In the genomic region with DNA sequence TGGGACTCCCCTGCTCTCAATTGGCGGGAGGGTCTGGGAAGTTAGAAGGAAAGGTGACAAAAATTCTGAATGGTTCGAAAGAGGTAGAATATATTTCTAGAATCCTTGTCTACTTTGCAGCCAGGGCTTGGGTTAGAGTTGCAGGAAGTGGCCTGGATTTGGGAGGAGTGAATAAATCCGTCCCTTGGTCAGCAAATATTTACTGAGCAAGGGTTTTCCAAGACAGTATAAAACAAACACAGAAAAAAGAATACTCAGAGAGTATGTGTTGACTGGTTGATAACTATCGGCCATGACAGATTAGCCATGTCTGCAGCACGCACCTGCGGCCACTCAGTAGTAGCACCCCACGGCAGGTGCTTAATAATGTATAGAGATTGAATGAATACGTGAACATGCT, we compare ENCODE assay signal across 14 cellular contexts. TPM values are rescaled to one million over a fixed set of nuclear protein-coding genes. Genes with fewer than 3 reads are reported as not detected.
DNase-seq lines count a peak whose midpoint lies in the region; ATAC-seq and TF ChIP-seq lines count a peak whose summit lies in the region.
"Had no signal": no experiment of that assay in that cellular context is flagged by ENCODE, and none has a peak within 500 bp of the region (broad histone marks: within the 10 kb centered on the region; RNA-seq: fewer than 3 reads in every experiment).

No MANE protein-coding gene starts in this region.

- H3K27me3 ChIP-seq in liver (ENCODE audit: control insufficient read depth in 4 of 4, insufficient read depth in 4 of 4, low read length in 3 of 4) (no peaks in the 10 kb centered on the region), breast epithelium (no peaks in the 10 kb centered on the region)

- no peaks in the 10 kb centered on the region for H3K9me3 Mint-ChIP-seq in activated CD4-positive, alpha-beta memory T cell treated with anti-CD3 and anti-CD28 coated beads, Interleukin-2, amount 10 ng/mL, durations not matched to agents 7 days and 5 days
- H3K9me3 Mint-ChIP-seq: stimulated activated naive B cell treated with anti-CD40 and anti-IgM and Interleukin-4, amounts not matched to agents 10 μg/mL and 1 μg/mL and 100 μg/mL, for 72 hours had no signal

- peaks cover 32% of the 10 kb centered on the region for H3K36me3 Mint-ChIP-seq in activated CD4-positive, alpha-beta memory T cell treated with anti-CD3 and anti-CD28 coated beads, Interleukin-2, amount 10 ng/mL, durations not matched to agents 7 days and 5 days (ENCODE audit: low read depth)

- POLR2A ChIA-PET in activated CD4-positive, alpha-beta memory T cell treated with anti-CD3 and anti-CD28 coated beads, Interleukin-2, amount 10 ng/mL, durations not matched to agents 7 days and 5 days (lab: Charles Lee), result interaction anchor here (1.6 to 14.0 kb wide), 6 partner anchors 10 to 208 kb away, joined by 3 to 153 read pairs (median 10); a partner anchor contains a TSS

- H3K4me1 ChIP-seq in liver (ENCODE audit: control insufficient read depth in 4 of 4, insufficient read depth in 4 of 4, low read length in 3 of 4) (peaks cover 10 to 87% (median 65%) of the 10 kb centered on the region in 4 donors), breast epithelium (peaks cover 0 to 7% of the 10 kb centered on the region in 2 donors)

- peak; percentile 47 for DNase-seq in NCI-H146 (lab: John Stamatoyannopoulos, UW)
- DNase-seq in NCI-H146 treated with DMSO at 0.1 percent for 48 hours (lab: John Stamatoyannopoulos, UW; ENCODE audit: unreplicated experiment), result no peak
- DNase-seq in DMS53 treated with DMSO at 0.1 percent for 48 hours (lab: John Stamatoyannopoulos, UW; ENCODE audit: unreplicated experiment), result peak; percentile 40
- DNase-seq in activated CD4-positive, alpha-beta memory T cell treated with anti-CD3 and anti-CD28 coated beads, Interleukin-2, amount 10 ng/mL, durations not matched to agents 7 days and 5 days, result no peak
- no peak for DNase-seq in NCI-H82 (lab: John Stamatoyannopoulos, UW)
- no peak for DNase-seq in breast epithelium (ENCODE audit: low spot score in 2 of 2)
- DNase-seq: GM23248; left cardiac atrium; NCI-H1436; stimulated activated naive B cell treated with anti-CD40 and anti-IgM and Interleukin-4, amounts not matched to agents 10 μg/mL and 1 μg/mL and 100 μg/mL, for 72 hours had no signal

- 37% methylated on average over 8 of the region's 8 CpGs for WGBS in liver

- H3K4me3 ChIP-seq in liver (ENCODE audit: low read depth in 1 of 3, low read length in 3 of 3) (no peak overlapping the region), breast epithelium (no peak overlapping the region)
- H3K4me3 ChIP-seq: GM23248, smooth muscle cell had no signal

- no peak for TF ChIP-seq POLR2A in breast epithelium (IDR thresholded peaks at IDR 0.05)

- H3K4me3 Mint-ChIP-seq in activated CD4-positive, alpha-beta memory T cell treated with anti-CD3 and anti-CD28 coated beads, Interleukin-2, amount 10 ng/mL, durations not matched to agents 7 days and 5 days, result peak overlapping the region; percentile 85
- H3K4me3 Mint-ChIP-seq: stimulated activated naive B cell treated with anti-CD40 and anti-IgM and Interleukin-4, amounts not matched to agents 10 μg/mL and 1 μg/mL and 100 μg/mL, for 72 hours had no signal

- intact Hi-C loops in breast epithelium (cut with DNase I; ENCODE audit: low total_unique reads), result no loop called here

- H3K9ac ChIP-seq in liver (ENCODE audit: low read depth in 1 of 2, low read length in 2 of 2), result no peak overlapping the region
- H3K9ac ChIP-seq: GM23248 had no signal

- TF ChIP-seq CTCF in liver (IDR thresholded peaks at IDR 0.05; ENCODE audit: low read depth, low read length, missing input control) (no peak), breast epithelium (IDR thresholded peaks at IDR 0.05) (no peak)

- peak overlapping the region; percentile 93 for H3K27ac Mint-ChIP-seq in activated CD4-positive, alpha-beta memory T cell treated with anti-CD3 and anti-CD28 coated beads, Interleukin-2, amount 10 ng/mL, durations not matched to agents 7 days and 5 days

- H3K27me3 Mint-ChIP-seq in activated CD4-positive, alpha-beta memory T cell treated with anti-CD3 and anti-CD28 coated beads, Interleukin-2, amount 10 ng/mL, durations not matched to agents 7 days and 5 days, result peaks cover 8% of the 10 kb centered on the region

- H3K36me3 ChIP-seq in liver (ENCODE audit: control insufficient read depth in 4 of 4, insufficient read depth in 3 of 4, low read depth in 1 of 4, low read length in 3 of 4) (peaks cover 0 to 3% (median 0%) of the 10 kb centered on the region in 4 donors), breast epithelium (no peaks in the 10 kb centered on the region)

- no peaks in the 10 kb centered on the region for H3K9me3 ChIP-seq in liver (ENCODE audit: control insufficient read depth in 4 of 4, low read length in 3 of 4)
- no peaks in the 10 kb centered on the region for H3K9me3 ChIP-seq in breast epithelium

- H3K27ac ChIP-seq in liver (ENCODE audit: low read depth in 1 of 2, low read length in 2 of 2), result peak overlapping the region; percentile 18 to 58
- no peak overlapping the region for H3K27ac ChIP-seq in breast epithelium
- H3K27ac ChIP-seq: GM23248 had no signal

- H3K4me1 Mint-ChIP-seq in activated CD4-positive, alpha-beta memory T cell treated with anti-CD3 and anti-CD28 coated beads, Interleukin-2, amount 10 ng/mL, durations not matched to agents 7 days and 5 days, result peaks cover 81% of the 10 kb centered on the region

- no peak for ATAC-seq in HG03378 (IDR thresholded peaks at IDR 0.05; ENCODE audit: unreplicated experiment)
- ATAC-seq: left cardiac atrium; Right ventricle myocardium inferior; stimulated activated naive B cell treated with anti-CD40 and anti-IgM and Interleukin-4, amounts not matched to agents 10 μg/mL and 1 μg/mL and 100 μg/mL, for 72 hours had no signal

- CTCF ChIA-PET in activated CD4-positive, alpha-beta memory T cell treated with anti-CD3 and anti-CD28 coated beads, Interleukin-2, amount 10 ng/mL, durations not matched to agents 7 days and 5 days (lab: Charles Lee), result interaction anchor here (0.5 to 2.2 kb wide), 2 partner anchors 9 to 60 kb away, joined by 6 to 12 read pairs; no protein-coding TSS in a partner anchor

- peak; percentile 29 to 48 for TF ChIP-seq RAD21 in liver (IDR thresholded peaks at IDR 0.05)

TF ChIP-seq in liver, 16 proteins besides CTCF, POLR2A, EP300 and RAD21 (continues in another document):
- TF ChIP-seq EGR1 (IDR thresholded peaks at IDR 0.05; ENCODE audit: low read depth in 2 of 2) (peak in 1 of 2 donors; percentile 34), FOXA2 (IDR thresholded peaks at IDR 0.05) (peak; percentile 57), TAF1 (conservative IDR thresholded peaks at IDR 0.05) (no peak), GABPA (IDR thresholded peaks at IDR 0.05 in 1 of 2, conservative IDR thresholded peaks at IDR 0.05 in 1 of 2) (peak in 1 of 2 donors; percentile 54), RXRA (IDR thresholded peaks at IDR 0.05) (peak; percentile 45 to 81)
- TF ChIP-seq, protein P1, sequence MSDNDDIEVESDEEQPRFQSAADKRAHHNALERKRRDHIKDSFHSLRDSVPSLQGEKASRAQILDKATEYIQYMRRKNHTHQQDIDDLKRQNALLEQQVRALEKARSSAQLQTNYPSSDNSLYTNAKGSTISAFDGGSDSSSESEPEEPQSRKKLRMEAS (IDR thresholded peaks at IDR 0.05), result no peak
- TF ChIP-seq, protein P2, sequence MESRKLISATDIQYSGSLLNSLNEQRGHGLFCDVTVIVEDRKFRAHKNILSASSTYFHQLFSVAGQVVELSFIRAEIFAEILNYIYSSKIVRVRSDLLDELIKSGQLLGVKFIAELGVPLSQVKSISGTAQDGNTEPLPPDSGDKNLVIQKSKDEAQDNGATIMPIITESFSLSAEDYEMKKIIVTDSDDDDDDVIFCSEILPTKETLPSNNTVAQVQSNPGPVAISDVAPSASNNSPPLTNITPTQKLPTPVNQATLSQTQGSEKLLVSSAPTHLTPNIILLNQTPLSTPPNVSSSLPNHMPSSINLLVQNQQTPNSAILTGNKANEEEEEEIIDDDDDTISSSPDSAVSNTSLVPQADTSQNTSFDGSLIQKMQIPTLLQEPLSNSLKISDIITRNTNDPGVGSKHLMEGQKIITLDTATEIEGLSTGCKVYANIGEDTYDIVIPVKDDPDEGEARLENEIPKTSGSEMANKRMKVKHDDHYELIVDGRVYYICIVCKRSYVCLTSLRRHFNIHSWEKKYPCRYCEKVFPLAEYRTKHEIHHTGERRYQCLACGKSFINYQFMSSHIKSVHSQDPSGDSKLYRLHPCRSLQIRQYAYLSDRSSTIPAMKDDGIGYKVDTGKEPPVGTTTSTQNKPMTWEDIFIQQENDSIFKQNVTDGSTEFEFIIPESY (IDR thresholded peaks at IDR 0.05), result peak; percentile 63
- TF ChIP-seq, protein P3, sequence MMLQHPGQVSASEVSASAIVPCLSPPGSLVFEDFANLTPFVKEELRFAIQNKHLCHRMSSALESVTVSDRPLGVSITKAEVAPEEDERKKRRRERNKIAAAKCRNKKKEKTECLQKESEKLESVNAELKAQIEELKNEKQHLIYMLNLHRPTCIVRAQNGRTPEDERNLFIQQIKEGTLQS (IDR thresholded peaks at IDR 0.05), result no peak

RNA-seq across cellular contexts. Expression of a gene that starts 3.5 kb away (rescaled TPM):
- total RNA-seq in activated CD4-positive, alpha-beta memory T cell treated with anti-CD3 and anti-CD28 coated beads, Interleukin-2, amount 10 ng/mL, durations not matched to agents 7 days and 5 days, result 10 to 100 TPM; 91.9 TPM
- under 1 TPM; 0.14 to 0.42 TPM for total RNA-seq in liver
- polyA plus RNA-seq in liver, result 1 to 10 TPM in 1 of 2 donors, under 1 TPM in 1; 0.53 to 1.2 TPM
- 1 to 10 TPM in 1 of 3 donors, under 1 TPM in 2; 0.44 to 1.3 (median 0.80) TPM for total RNA-seq in breast epithelium
- total RNA-seq: GM23248 had no signal

RNA-seq across cellular contexts. Expression of a gene that starts 9.6 kb away (rescaled TPM):
- 10 to 100 TPM; 47.0 to 49.6 TPM for total RNA-seq in activated CD4-positive, alpha-beta memory T cell treated with anti-CD3 and anti-CD28 coated beads, Interleukin-2, amount 10 ng/mL, durations not matched to agents 7 days and 5 days
- total RNA-seq in liver, result 100 to 1,000 TPM in 1 of 2 donors, 10 to 100 TPM in 1; 26.3 to 106 TPM
- polyA plus RNA-seq in liver, result 100 to 1,000 TPM; 103 to 261 TPM
- 100 to 1,000 TPM in 1 of 3 donors, 10 to 100 TPM in 2; 70.9 to 101 (median 85.8) TPM for total RNA-seq in breast epithelium

RNA-seq across cellular contexts. Expression of a gene that starts 13.6 kb away (rescaled TPM):
- 100 to 1,000 TPM; 324 to 327 TPM for total RNA-seq in activated CD4-positive, alpha-beta memory T cell treated with anti-CD3 and anti-CD28 coated beads, Interleukin-2, amount 10 ng/mL, durations not matched to agents 7 days and 5 days
- total RNA-seq in liver (10 to 100 TPM; 22.5 to 44.8 TPM), breast epithelium (10 to 100 TPM in 2 of 3 donors, 1 to 10 TPM in 1; 5.9 to 29.0 (median 11.0) TPM)
- 10 to 100 TPM; 15.9 to 41.5 TPM for polyA plus RNA-seq in liver
- total RNA-seq: GM23248 had no signal
- polyA plus RNA-seq: GM23248 had no signal

RNA-seq across cellular contexts. Expression of a gene that starts 22.8 kb away (rescaled TPM):
- 100 to 1,000 TPM; 101 to 108 TPM for total RNA-seq in activated CD4-positive, alpha-beta memory T cell treated with anti-CD3 and anti-CD28 coated beads, Interleukin-2, amount 10 ng/mL, durations not matched to agents 7 days and 5 days
- total RNA-seq in liver (100 to 1,000 TPM in 1 of 2 donors, 10 to 100 TPM in 1; 59.6 to 131 TPM), breast epithelium (100 to 1,000 TPM; 130 to 168 (median 159) TPM)
- polyA plus RNA-seq in liver, result 100 to 1,000 TPM; 194 to 235 TPM

RNA-seq across cellular contexts. Expression of a gene that starts 45.8 kb away (rescaled TPM):
- not detected for total RNA-seq in activated CD4-positive, alpha-beta memory T cell treated with anti-CD3 and anti-CD28 coated beads, Interleukin-2, amount 10 ng/mL, durations not matched to agents 7 days and 5 days
- total RNA-seq in liver (1 to 10 TPM in 1 of 2 donors, under 1 TPM in 1; 0.59 to 2.1 TPM), breast epithelium (1 to 10 TPM; 2.6 to 4.2 (median 4.1) TPM)
- 1 to 10 TPM; 1.4 to 2.4 TPM for polyA plus RNA-seq in liver

Comparison
In these comparisons a context has a peak if more than half of its experiments do, and no peak if none do; other contexts are left out.
1. DNase-seq: peak in NCI-H146 (single experiment) and DMS53 treated with DMSO at 0.1 percent for 48 hours (single experiment); none in NCI-H146 treated with DMSO at 0.1 percent for 48 hours (single experiment), activated CD4-positive, alpha-beta memory T cell treated with anti-CD3 and anti-CD28 coated beads, Interleukin-2, amount 10 ng/mL, durations not matched to agents 7 days and 5 days (single experiment), NCI-H82 (single experiment) and breast epithelium (0 of 2).
2. H3K27ac ChIP-seq: peak in liver (2 of 2); none in breast epithelium (0 of 2).
3. RNA of a gene that starts 3.5 kb away (total RNA-seq): 91.9 TPM in activated CD4-positive, alpha-beta memory T cell treated with anti-CD3 and anti-CD28 coated beads, Interleukin-2, amount 10 ng/mL, durations not matched to agents 7 days and 5 days; 0.44 to 1.3 TPM in breast epithelium and 0.14 to 0.42 TPM in liver; every median in the first group is over 10 times any median in the second.
4. RNA of a gene that starts 13.6 kb away (total RNA-seq): 324 to 327 TPM in activated CD4-positive, alpha-beta memory T cell treated with anti-CD3 and anti-CD28 coated beads, Interleukin-2, amount 10 ng/mL, durations not matched to agents 7 days and 5 days; 22.5 to 44.8 TPM in liver and 5.9 to 29.0 TPM in breast epithelium; every median in the first group is over 4 times any median in the second.